ENCODE assay signal across 13 cellular contexts in genomic region chr7:2412587-2413201, GRCh38. TPM values are rescaled to one million over a fixed set of nuclear protein-coding genes. Genes with fewer than 3 reads are reported as not detected.
DNase-seq lines count a peak whose midpoint lies in the region; ATAC-seq and TF ChIP-seq lines count a peak whose summit lies in the region.
"Had no signal": no experiment of that assay in that cellular context is flagged by ENCODE, and none has a peak within 500 bp of the region (broad histone marks: within the 10 kb centered on the region; RNA-seq: fewer than 3 reads in every experiment).

No MANE protein-coding gene starts in this region.

- H3K36me3 ChIP-seq in left ventricle myocardium inferior (peaks cover 4% of the 10 kb centered on the region), muscle layer of colon (ENCODE audit: insufficient read depth, low read length) (no peaks in the 10 kb centered on the region)

- in situ Hi-C loops in GM13977 (cut with MboI; ENCODE audit: low pct_unique_long_range_greater_than_20kb, low sequenced_read_pairs, unreplicated experiment): no loop called here

- H3K27ac ChIP-seq in left ventricle myocardium inferior (replicated peaks) (peak overlapping the region; percentile 83), muscle layer of colon (ENCODE audit: low read depth, low read length) (peak overlapping the region; percentile 42)

- no peaks in the 10 kb centered on the region for H3K27me3 Mint-ChIP-seq in central memory CD8-positive, alpha-beta T cell

- H3K4me3 Mint-ChIP-seq in central memory CD8-positive, alpha-beta T cell: peak overlapping the region; percentile 54

- H3K9me3 Mint-ChIP-seq in central memory CD8-positive, alpha-beta T cell: no peaks in the 10 kb centered on the region

- ATAC-seq in Right ventricle myocardium superior (ENCODE audit: poor library complexity): no peak
- ATAC-seq in central memory CD8-positive, alpha-beta T cell (replicated peaks; ENCODE audit: extremely low read depth, poor library complexity, severe bottlenecking): no peak
- ATAC-seq in HG03442 (IDR thresholded peaks at IDR 0.05; ENCODE audit: unreplicated experiment): no peak

- no peak overlapping the region for H3K9ac ChIP-seq in muscle layer of colon (ENCODE audit: low read length)

- H3K27me3 ChIP-seq in left ventricle myocardium inferior (ENCODE audit: low read depth): no peaks in the 10 kb centered on the region
- no peaks in the 10 kb centered on the region for H3K27me3 ChIP-seq in muscle layer of colon (ENCODE audit: control insufficient read depth in 1 of 2, insufficient read depth in 2 of 2, low read length in 2 of 2)

- H3K4me1 ChIP-seq in left ventricle myocardium inferior (peaks cover 64% of the 10 kb centered on the region), muscle layer of colon (ENCODE audit: insufficient read depth, low read length) (peaks cover 23% of the 10 kb centered on the region)

- H3K27ac Mint-ChIP-seq in central memory CD8-positive, alpha-beta T cell (ENCODE audit: low read depth): peak overlapping the region; percentile 85

- peaks cover 81% of the 10 kb centered on the region for H3K4me1 Mint-ChIP-seq in central memory CD8-positive, alpha-beta T cell

- intact Hi-C loops in left ventricle myocardium inferior (cut with micrococcal nuclease) (no loop called here), Right ventricle myocardium superior (cut with DNase I) (no loop called here)

- no peak for TF ChIP-seq CTCF in left ventricle myocardium inferior (IDR thresholded peaks at IDR 0.05; ENCODE audit: borderline replicate concordance)
- TF ChIP-seq CTCF in GM13977 (IDR thresholded peaks at IDR 0.05; ENCODE audit: extremely low read depth, insufficient read depth, missing control alignments): no peak

- H3K4me3 ChIP-seq in left ventricle myocardium inferior: no peak overlapping the region
- no peak overlapping the region for H3K4me3 ChIP-seq in muscle layer of colon (ENCODE audit: low read depth in 1 of 2, low read length in 2 of 2)

- DNase-seq in left ventricle myocardium inferior (no peak), Right ventricle myocardium superior (no peak), GM13977 (ENCODE audit: low spot score) (no peak), NCI-H1105 (lab: John Stamatoyannopoulos, UW) (no peak)
- DNase-seq in central memory CD8-positive, alpha-beta T cell (ENCODE audit: low spot score in 2 of 2): no peak
- DNase-seq in activated CD4-positive, alpha-beta T cell treated with anti-CD3 and anti-CD28 coated beads, Interleukin-2, amount 50 U/mL, for 1 hour: no peak
- DNase-seq: activated CD4-positive, alpha-beta T cell treated with anti-CD3 and anti-CD28 coated beads, Interleukin-2, amount 50 U/mL, for 48 hours; activated naive CD4-positive, alpha-beta T cell; DMS79; NCI-H226; trophoblast cell had no signal

- H3K36me3 Mint-ChIP-seq in central memory CD8-positive, alpha-beta T cell (ENCODE audit: insufficient read depth): peaks cover 17% of the 10 kb centered on the region

- H3K9me3 ChIP-seq in left ventricle myocardium inferior (replicated peaks) (no peaks in the 10 kb centered on the region), muscle layer of colon (ENCODE audit: low read length) (no peaks in the 10 kb centered on the region)

RNA-seq across cellular contexts. Expression of gene CHST12, which starts 9.3 kb away (rescaled TPM):
- total RNA-seq in left ventricle myocardium inferior: 15.3 TPM
- total RNA-seq in Right ventricle myocardium superior: 14.8 TPM

RNA-seq across cellular contexts. Expression of gene EIF3B, which starts 58.1 kb away (rescaled TPM):
- total RNA-seq in left ventricle myocardium inferior (68.9 TPM), Right ventricle myocardium superior (68.0 TPM)
